Comparison of ENCODE assay signal across 13 cellular contexts in genomic region chr1:84272401-84272800, GRCh38. TPM values are rescaled to one million over a fixed set of nuclear protein-coding genes. Genes with fewer than 3 reads are reported as not detected.
DNase-seq lines count a peak whose midpoint lies in the region; ATAC-seq, FAIRE-seq and TF ChIP-seq lines count a peak whose summit lies in the region.
"Had no signal": no experiment of that assay in that cellular context is flagged by ENCODE, and none has a peak within 500 bp of the region (broad histone marks: within the 10 kb centered on the region; RNA-seq: fewer than 3 reads in every experiment).

No MANE protein-coding gene starts in this region.

- H3K18ac ChIP-seq in H1 (ENCODE audit: extremely low read depth, low read length): no peak overlapping the region

- no peaks in the 10 kb centered on the region; the same call in 1 of the 2 replicates for H3K23me2 ChIP-seq in H1 (ENCODE audit: low read depth, low read length)

- H3K4me3 ChIP-seq in HCT116 (replicated peaks in 1 of 2; ENCODE audit: low read depth in 1 of 2, low read length in 2 of 2) (0 out of 4 replicates have a peak overlapping the region, but pooled peaks of 1 of the 2 experiments have one; percentile 2), H1 (ENCODE audit: extremely low read depth in 1 of 4, insufficient read depth in 2 of 4, low read depth in 3 of 4, low read length in 4 of 4) (no peak overlapping the region)
- H3K4me3 ChIP-seq: BLaER1 treated with 17β-estradiol and CSF1 and Interleukin-3, amounts not matched to agents 10 nM and 100 nM had no signal

- H4K91ac ChIP-seq in H1 (replicated peaks; ENCODE audit: insufficient read length, low read length): no peak overlapping the region

- TF ChIP-seq POLR2A in HCT116 (IDR thresholded peaks at IDR 0.05; ENCODE audit: borderline replicate concordance, extremely low read depth, insufficient read depth, insufficient read length) (no peak), H1 (IDR thresholded peaks at IDR 0.05; ENCODE audit: control extremely low read depth in 1 of 2, low read depth in 2 of 2, low read length in 2 of 2) (no peak)

- TF ChIP-seq CTCF in HCT116 (IDR thresholded peaks at IDR 0.05 in 2 of 3, conservative IDR thresholded peaks at IDR 0.05 in 1 of 3; ENCODE audit: borderline replicate concordance in 1 of 3, insufficient read depth in 1 of 3, low read depth in 2 of 3, low read length in 2 of 3) (no peak), H1 (IDR thresholded peaks at IDR 0.05; ENCODE audit: control extremely low read depth in 1 of 3, insufficient read depth in 1 of 3, low read depth in 1 of 3, low read length in 3 of 3) (no peak), progenitor cell of endocrine pancreas (IDR thresholded peaks at IDR 0.05; ENCODE audit: unreplicated experiment) (no peak), osteocyte (IDR thresholded peaks at IDR 0.05) (no peak)

- no peak overlapping the region for H3K14ac ChIP-seq in H1 (ENCODE audit: insufficient read length)

- H3K27me3 Mint-ChIP-seq in progenitor cell of endocrine pancreas: no peaks in the 10 kb centered on the region
- H3K27me3 Mint-ChIP-seq in osteocyte (ENCODE audit: unreplicated experiment): no peaks in the 10 kb centered on the region

- FAIRE-seq in H1 (lab: Jason Lieb, UNC): no peak
- FAIRE-seq: HTR-8/SVneo had no signal

- H4K8ac ChIP-seq in H1 (ENCODE audit: extremely low read depth, insufficient read depth, low read length): no peak overlapping the region

- H3K4me1 ChIP-seq in HCT116 (ENCODE audit: control insufficient read depth in 1 of 2, insufficient read depth in 2 of 2, low read length in 2 of 2) (peaks cover 44 to 48% of the 10 kb centered on the region in 2 experiments), H1 (replicated peaks in 1 of 4; ENCODE audit: control insufficient read depth in 3 of 4, insufficient read depth in 4 of 4, low read length in 3 of 4) (peaks cover 0 to 11% (median 2%) of the 10 kb centered on the region in 4 experiments; a peak in 3 of 7 replicates)
- H3K4me1 ChIP-seq: BLaER1 treated with 17β-estradiol and CSF1 and Interleukin-3, amounts not matched to agents 10 nM and 100 nM had no signal

- no peaks in the 10 kb centered on the region for H3K79me1 ChIP-seq in H1 (ENCODE audit: low read depth, low read length)

- H3K4me1 Mint-ChIP-seq in progenitor cell of endocrine pancreas (ENCODE audit: low read depth) (peaks cover 39% of the 10 kb centered on the region), osteocyte (ENCODE audit: unreplicated experiment) (peaks cover 10% of the 10 kb centered on the region)

- no peak overlapping the region for H3K56ac ChIP-seq in H1 (replicated peaks; ENCODE audit: insufficient read length, low read depth, low read length)

- H3K4me2 ChIP-seq in HCT116 (ENCODE audit: low read length) (peak overlapping the region; percentile 57), H1 (ENCODE audit: insufficient read depth in 1 of 2, low read depth in 2 of 2, low read length in 2 of 2) (no peak overlapping the region)
- H3K4me2 ChIP-seq: BLaER1 treated with 17β-estradiol and CSF1 and Interleukin-3, amounts not matched to agents 10 nM and 100 nM had no signal

- no peak overlapping the region for H3K4ac ChIP-seq in H1 (replicated peaks; ENCODE audit: insufficient read length, low read depth, low read length)

- H3K27me3 ChIP-seq in HCT116 (ENCODE audit: insufficient read depth, low read length): no peaks in the 10 kb centered on the region
- H3K27me3 ChIP-seq in H1 (replicated peaks in 1 of 4; ENCODE audit: control insufficient read depth in 3 of 4, extremely low read depth in 1 of 4, insufficient read depth in 3 of 4, low read length in 3 of 4): no peaks in the 10 kb centered on the region
- H3K27me3 ChIP-seq: BLaER1 treated with 17β-estradiol and CSF1 and Interleukin-3, amounts not matched to agents 10 nM and 100 nM had no signal

- no peak overlapping the region for H3K23ac ChIP-seq in H1 (ENCODE audit: insufficient read length)

- H3K27ac ChIP-seq in HCT116 (ENCODE audit: low read depth, low read length): peak overlapping the region; percentile 89
- no peak overlapping the region for H3K27ac ChIP-seq in H1 (ENCODE audit: low read depth, low read length)
- no peak overlapping the region for H3K27ac ChIP-seq in caudate nucleus (ENCODE audit: low read depth, low read length)
- H3K27ac ChIP-seq: BLaER1 treated with 17β-estradiol and CSF1 and Interleukin-3, amounts not matched to agents 10 nM and 100 nM had no signal

- H3K36me3 ChIP-seq in HCT116 (ENCODE audit: control insufficient read depth in 1 of 2, insufficient read depth in 2 of 2, low read length in 2 of 2) (no peaks in the 10 kb centered on the region), H1 (ENCODE audit: control insufficient read depth in 2 of 4, insufficient read depth in 4 of 4, low read length in 3 of 4) (no peaks in the 10 kb centered on the region)
- H3K36me3 ChIP-seq: BLaER1 treated with 17β-estradiol and CSF1 and Interleukin-3, amounts not matched to agents 10 nM and 100 nM had no signal

- H3K27ac Mint-ChIP-seq in progenitor cell of endocrine pancreas (peak overlapping the region; percentile 93), osteocyte (ENCODE audit: unreplicated experiment) (no peak overlapping the region)

- ATAC-seq in HCT116 (peak; percentile 63), left ventricle myocardium superior (no peak), GM18861 (IDR thresholded peaks at IDR 0.05; ENCODE audit: unreplicated experiment) (no peak)

- no peaks in the 10 kb centered on the region for H3K9me3 ChIP-seq in HCT116 (ENCODE audit: control insufficient read depth in 1 of 2, insufficient read depth in 1 of 2, low read depth in 1 of 2, low read length in 2 of 2)
- no peaks in the 10 kb centered on the region for H3K9me3 ChIP-seq in H1 (ENCODE audit: insufficient read depth in 2 of 2, low read depth in 1 of 2, low read length in 1 of 2)
- H3K9me3 ChIP-seq: BLaER1 treated with 17β-estradiol and CSF1 and Interleukin-3, amounts not matched to agents 10 nM and 100 nM had no signal

- H2AK5ac ChIP-seq in H1 (ENCODE audit: low read depth, low read length): no peak overlapping the region

- DNase-seq in HCT116 (ENCODE audit: low read depth, low spot score) (no peak), NCI-H510A (lab: John Stamatoyannopoulos, UW) (peak; percentile 89), H1 (ENCODE audit: low read depth in 1 of 2, low spot score in 2 of 2) (no peak), progenitor cell of endocrine pancreas (ENCODE audit: low spot score, unreplicated experiment) (no peak), left ventricle myocardium superior (no peak), caudate nucleus (lab: John Stamatoyannopoulos, UW) (no peak), osteocyte (ENCODE audit: extremely low spot score, unreplicated experiment) (no peak)
- DNase-seq: effector CD8-positive, alpha-beta T cell; natural killer cell had no signal

- H2BK120ac ChIP-seq in H1 (replicated peaks; ENCODE audit: low read depth, low read length): no peak overlapping the region

- CTCF ChIA-PET in HCT116 (lab: Charles Lee): no interaction called here
- CTCF ChIA-PET in H1 (lab: Charles Lee; ENCODE audit: partially characterized antibody): no interaction called here

- H4K5ac ChIP-seq in H1 (ENCODE audit: insufficient read length, low read depth, low read length): no peak overlapping the region

- WGBS in H1 (ENCODE audit: extremely low coverage in 1 of 2, insufficient coverage in 1 of 2, insufficient read length in 1 of 2, insufficient replicate concordance in 2 of 2, low coverage in 1 of 2, low lambda C conversion rate in 2 of 2, missing lambda C conversion rate in 1 of 2), 2 experiments: 44% methylated on average over 1 of the region's 1 CpG; no CpG with 5 or more reads in 1 of the 2 experiments

- H2BK12ac ChIP-seq in H1 (ENCODE audit: low read depth, low read length): no peak overlapping the region

- intact Hi-C loops in HCT116 (cut with micrococcal nuclease): no loop called here
- intact Hi-C loops in left ventricle myocardium superior (cut with micrococcal nuclease): no loop called here

- peak overlapping the region; percentile 29 for H3K4me3 Mint-ChIP-seq in progenitor cell of endocrine pancreas (ENCODE audit: low read depth)
- no peak overlapping the region for H3K4me3 Mint-ChIP-seq in osteocyte (ENCODE audit: unreplicated experiment)

- no peak overlapping the region for H2BK15ac ChIP-seq in H1 (ENCODE audit: low read length)

- peaks cover 27% of the 10 kb centered on the region for H3K9me3 Mint-ChIP-seq in progenitor cell of endocrine pancreas (ENCODE audit: low read depth)
- H3K9me3 Mint-ChIP-seq in osteocyte (ENCODE audit: unreplicated experiment): no peaks in the 10 kb centered on the region
- H3K9me3 Mint-ChIP-seq: natural killer cell had no signal

- no peak overlapping the region for H2BK5ac ChIP-seq in H1 (ENCODE audit: low read depth, low read length)

- TF ChIP-seq RAD21 in HCT116 (IDR thresholded peaks at IDR 0.05; ENCODE audit: low read depth) (no peak), H1 (IDR thresholded peaks at IDR 0.05 in 1 of 2, conservative IDR thresholded peaks at IDR 0.05 in 1 of 2; ENCODE audit: low read depth in 2 of 2, low read length in 2 of 2) (no peak)

- POLR2A ChIA-PET in HCT116 (lab: Charles Lee): interaction anchor here (0.7 kb wide), 1 partner anchor 161 kb away, joined by 3 read pairs; no protein-coding TSS in a partner anchor
- POLR2A ChIA-PET in H1 (lab: Charles Lee; ENCODE audit: partially characterized antibody): no interaction called here

- RAD21 ChIA-PET in HCT116 (lab: Charles Lee; ENCODE audit: low non-redundant PET in 1 of 2, low total read pairs in 2 of 2, uncharacterized antibody in 2 of 2, unreplicated experiment in 2 of 2): no interaction called here

- H3K9me2 ChIP-seq in HCT116 (ENCODE audit: insufficient read depth): no peaks in the 10 kb centered on the region

- no TSS peak for BruUV-seq in HCT116 (replicated peaks; lab: Mats Ljungman, UMichigan)

- H3K79me2 ChIP-seq in HCT116 (ENCODE audit: insufficient read depth, low read length): no peaks in the 10 kb centered on the region
- no peaks in the 10 kb centered on the region for H3K79me2 ChIP-seq in H1 (ENCODE audit: control insufficient read depth in 1 of 2, insufficient read depth in 2 of 2, low read length in 2 of 2)

- H2AFZ ChIP-seq in HCT116 (ENCODE audit: low read depth, low read length, poor library complexity, severe bottlenecking) (peak overlapping the region; percentile 89), H1 (ENCODE audit: low read length) (no peak overlapping the region)

- no peak overlapping the region for H2BK20ac ChIP-seq in H1 (ENCODE audit: low read length)

- H4K20me1 ChIP-seq in HCT116 (ENCODE audit: insufficient read depth) (no peaks in the 10 kb centered on the region), H1 (replicated peaks in 1 of 2; ENCODE audit: control insufficient read depth in 1 of 2, insufficient read depth in 2 of 2, low read length in 2 of 2) (no peaks in the 10 kb centered on the region)
- H4K20me1 ChIP-seq: BLaER1 treated with 17β-estradiol and CSF1 and Interleukin-3, amounts not matched to agents 10 nM and 100 nM had no signal

- TF ChIP-seq EP300 in H1 (IDR thresholded peaks at IDR 0.05; ENCODE audit: borderline replicate concordance in 1 of 2, low read depth in 2 of 2, low read length in 2 of 2): no peak

- H3K9ac ChIP-seq in HCT116 (ENCODE audit: low read length): peak overlapping the region; percentile 35
- H3K9ac ChIP-seq in H1 (replicated peaks in 1 of 4; ENCODE audit: extremely low read depth in 1 of 4, low read depth in 3 of 4, low read length in 3 of 4): no peak overlapping the region
- H3K9ac ChIP-seq: BLaER1 treated with 17β-estradiol and CSF1 and Interleukin-3, amounts not matched to agents 10 nM and 100 nM had no signal

- H3K36me3 Mint-ChIP-seq in progenitor cell of endocrine pancreas (ENCODE audit: insufficient read depth) (peaks cover 33% of the 10 kb centered on the region), osteocyte (ENCODE audit: unreplicated experiment) (no peaks in the 10 kb centered on the region)
- H3K36me3 Mint-ChIP-seq: natural killer cell had no signal

RNA-seq across cellular contexts. Expression of gene SAMD13, which starts 29.1 kb away (rescaled TPM):
- total RNA-seq in HCT116 (2021; ENCODE audit: unreplicated experiment) (14.9 TPM), progenitor cell of endocrine pancreas (10.4 and 14.3 TPM in 2 replicates), left ventricle myocardium superior (1.7 TPM), osteocyte (0.81 and 0.99 TPM in 2 replicates)
- polyA plus RNA-seq in HCT116 (2012): 4.8 and 7.6 TPM in 2 replicates
- total RNA-seq in H1 (2021; fragmentation: NEBNext Ultra II Directional; extraction: Animal tissue kit (Norgen Biotek cat#: 25700)): 1.8 and 2.3 TPM in 2 replicates
- polyA plus RNA-seq in H1 (2011; rRNA removed): 0.66 and 0.86 TPM in 2 replicates
- polyA plus RNA-seq in H1 (2011; cell fraction: cytosol; rRNA removed): 1.6 TPM
- 0.50 TPM for polyA plus RNA-seq in H1 (2011; cell fraction: nucleus; rRNA removed)
- 1.1 to 4.4 TPM (median 1.3 TPM) in 4 replicates for polyA plus RNA-seq in H1 (2012, experiment 1 of 2)
- 0.89 TPM for polyA plus RNA-seq in H1 (2012, experiment 2 of 2)
- 1.0 TPM for polyA plus RNA-seq in H1 (2013, experiment 1 of 2)
- polyA plus RNA-seq in H1 (2013, experiment 2 of 2): 0.72 TPM
- polyA minus RNA-seq in H1 (2011; rRNA and poly(A)+ RNA removed): 0.57 and 0.68 TPM in 2 replicates
- 2.0 TPM for polyA minus RNA-seq in H1 (2011; cell fraction: cytosol; rRNA and poly(A)+ RNA removed)
- polyA minus RNA-seq in H1 (2011; cell fraction: nucleus; rRNA and poly(A)+ RNA removed): 3.0 TPM
- total RNA-seq: T-helper 1 cell treated with Interleukin-12 subunit alpha and Interleukin-12 subunit beta and Interleukin-4 antibody, amounts not matched to agents 30 ng/mL and 1 ng/mL, for 36 hours had no signal

Comparison
In these comparisons a context has a peak if more than half of its experiments do, and no peak if none do; other contexts are left out.
1. Of the 16 proteins assayed by ChIP-seq in both H1 and HCT116: peak only in H1: none; only in HCT116: POLR2AphosphoS5 and SP1; in both: none; in neither: 13; mixed calls (peak in some experiments, not most) for 1.